In the genomic region with DNA sequence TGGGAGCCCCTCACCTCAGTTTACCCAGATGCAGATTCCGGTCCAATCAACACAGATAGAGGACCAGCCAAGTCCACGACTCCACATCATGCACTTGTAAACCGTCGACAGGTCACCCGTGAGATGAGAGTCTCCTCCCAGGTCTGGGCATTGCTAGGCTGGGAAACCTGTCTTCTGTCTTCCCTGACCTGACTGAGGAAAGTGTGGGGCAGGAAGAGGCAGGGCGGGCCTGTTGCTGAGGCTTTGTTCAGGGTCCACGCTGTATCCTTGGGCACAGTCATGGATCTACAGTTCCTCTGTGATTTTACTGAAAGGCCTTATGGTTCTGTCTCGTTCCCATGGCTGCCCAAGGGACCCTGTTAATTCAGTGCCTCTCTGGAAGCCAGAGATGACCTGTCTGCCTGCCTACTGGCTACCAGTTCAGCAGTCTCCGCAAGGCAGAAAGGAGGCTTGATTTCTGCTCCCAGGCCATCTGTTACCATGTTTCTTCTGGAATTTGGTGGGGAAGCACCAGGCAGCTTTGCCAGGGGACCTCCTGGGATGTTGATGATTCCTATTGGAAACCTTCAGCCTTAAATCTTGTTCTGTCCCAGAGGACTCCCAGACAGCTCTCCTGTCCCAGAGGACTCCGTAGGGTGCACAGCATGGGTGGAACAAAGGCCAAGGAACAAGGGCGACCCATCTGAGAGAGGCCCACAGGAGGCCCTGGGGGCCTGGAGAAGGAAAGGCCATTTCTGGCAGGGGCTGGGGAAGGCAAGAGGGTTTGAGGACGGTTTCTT, we compare ENCODE assay signal across 23 cellular contexts.
"Had no signal": no experiment of that assay in that cellular context is flagged by ENCODE, and none has a peak within 500 bp of the region (broad histone marks: within the 10 kb centered on the region; RNA-seq: fewer than 3 reads in every experiment).

No MANE protein-coding gene starts in this region.

- DNase-seq: activated CD4-positive, alpha-beta T cell treated with anti-CD3 and anti-CD28 coated beads, Interleukin-2, amount 50 U/mL, for 1 hour; activated gamma-delta T cell; activated T-cell treated with anti-CD3 and anti-CD28 coated beads, Interleukin-2, amount 50 U/mL, for 4 hours; amygdala; body of pancreas; effector memory CD8-positive, alpha-beta T cell; immature natural killer cell; left cardiac atrium; midbrain; stimulated activated CD4-positive, alpha-beta T cell treated with anti-CD3 and anti-CD28 coated beads, Interleukin-2, amount 100 ng/mL, for 48 hours; stimulated activated naive B cell treated with anti-CD40 and anti-IgM and Interleukin-4, amounts not matched to agents 10 μg/mL and 1 μg/mL and 100 μg/mL, for 72 hours; T-helper 9 cell; transverse colon had no signal

- H3K4me2 ChIP-seq: neural progenitor cell had no signal

- H3K4me1 ChIP-seq: body of pancreas, neural progenitor cell, pancreas, transverse colon had no signal

- H3K27me3 Mint-ChIP-seq: activated naive CD8-positive, alpha-beta T cell; central memory CD8-positive, alpha-beta T cell; dendritic cell treated with granulocyte-macrophage colony-stimulating factor and Interleukin-4, amounts not matched to agents 40 ng/mL and 50 ng/mL, for 4 days; stimulated activated naive B cell treated with anti-CD40 and anti-IgM and Interleukin-4, amounts not matched to agents 10 μg/mL and 1 μg/mL and 100 μg/mL, for 72 hours had no signal

- H3K4me3 Mint-ChIP-seq: activated naive CD8-positive, alpha-beta T cell; activated T-cell treated with anti-CD3 and anti-CD28 coated beads, Interleukin-2, amount 50 U/mL, for 4 hours; central memory CD8-positive, alpha-beta T cell; dendritic cell treated with granulocyte-macrophage colony-stimulating factor and Interleukin-4, amounts not matched to agents 40 ng/mL and 50 ng/mL, for 4 days; effector memory CD8-positive, alpha-beta T cell; immature natural killer cell; neural progenitor cell; stimulated activated naive B cell treated with anti-CD40 and anti-IgM and Interleukin-4, amounts not matched to agents 10 μg/mL and 1 μg/mL and 100 μg/mL, for 72 hours; T-cell had no signal

- H3K9ac ChIP-seq: neural progenitor cell had no signal

- H3K4me1 Mint-ChIP-seq: central memory CD8-positive, alpha-beta T cell; immature natural killer cell; stimulated activated naive B cell treated with anti-CD40 and anti-IgM and Interleukin-4, amounts not matched to agents 10 μg/mL and 1 μg/mL and 100 μg/mL, for 72 hours; T-cell had no signal

- H3K4me3 ChIP-seq: body of pancreas, lung, neural progenitor cell, pancreas, SK-N-MC, transverse colon had no signal

- H3K9me3 ChIP-seq: body of pancreas, pancreas, transverse colon had no signal

- H3K27me3 ChIP-seq: body of pancreas, neural progenitor cell, pancreas, transverse colon had no signal

- H3K36me3 ChIP-seq: neural progenitor cell, pancreas, transverse colon had no signal

- H3K9me3 Mint-ChIP-seq: activated T-cell treated with anti-CD3 and anti-CD28 coated beads, Interleukin-2, amount 50 U/mL, for 4 hours; central memory CD8-positive, alpha-beta T cell; dendritic cell treated with granulocyte-macrophage colony-stimulating factor and Interleukin-4, amounts not matched to agents 40 ng/mL and 50 ng/mL, for 4 days; immature natural killer cell; T-cell had no signal

- H2AFZ ChIP-seq: neural progenitor cell had no signal

- H3K27ac ChIP-seq: body of pancreas, epithelial cell of prostate, neural progenitor cell, pancreas, SK-N-MC, transverse colon had no signal

- H3K27ac Mint-ChIP-seq: activated naive CD8-positive, alpha-beta T cell; dendritic cell treated with granulocyte-macrophage colony-stimulating factor and Interleukin-4, amounts not matched to agents 40 ng/mL and 50 ng/mL, for 4 days; effector memory CD8-positive, alpha-beta T cell; immature natural killer cell; stimulated activated naive B cell treated with anti-CD40 and anti-IgM and Interleukin-4, amounts not matched to agents 10 μg/mL and 1 μg/mL and 100 μg/mL, for 72 hours; T-cell had no signal

- ATAC-seq: activated CD4-positive, CD25-positive, alpha-beta regulatory T cell treated with anti-CD3 and anti-CD28 coated beads, Interleukin-2, amount 50 U/mL, for 24 hours; activated T-cell treated with anti-CD3 and anti-CD28 coated beads, Interleukin-2, amount 50 U/mL, for 4 hours; body of pancreas; effector memory CD8-positive, alpha-beta T cell; left cardiac atrium; pancreas; stimulated activated naive B cell treated with anti-CD40 and anti-IgM and Interleukin-4, amounts not matched to agents 10 μg/mL and 1 μg/mL and 100 μg/mL, for 72 hours; T-cell had no signal

- H3K36me3 Mint-ChIP-seq: activated naive CD8-positive, alpha-beta T cell; immature natural killer cell; neural progenitor cell; stimulated activated naive B cell treated with anti-CD40 and anti-IgM and Interleukin-4, amounts not matched to agents 10 μg/mL and 1 μg/mL and 100 μg/mL, for 72 hours; T-cell had no signal
